ENCODE assay signal across 13 cellular contexts in genomic region chr2:98615481-98615880, GRCh38. TPM values are rescaled to one million over a fixed set of nuclear protein-coding genes. Genes with fewer than 3 reads are reported as not detected.
A peak's percentile ranks its signal among the peaks of the same experiment; 100 is the strongest.
DNase-seq lines count a peak whose midpoint lies in the region; ATAC-seq and TF ChIP-seq lines count a peak whose summit lies in the region.
"Had no signal": no experiment of that assay in that cellular context is flagged by ENCODE, and none has a peak within 500 bp of the region (broad histone marks: within the 10 kb centered on the region; RNA-seq: fewer than 3 reads in every experiment).

No MANE protein-coding gene starts in this region.

- no peak overlapping the region for H3K27ac ChIP-seq in VCaP
- H3K27ac ChIP-seq: ascending aorta had no signal

- peaks cover 57% of the 10 kb centered on the region for H3K36me3 Mint-ChIP-seq in activated naive CD4-positive, alpha-beta T cell treated with anti-CD3 and anti-CD28 coated beads, Interleukin-2, amount 10 ng/mL, durations not matched to agents 7 days and 5 days

- peak overlapping the region; percentile 47 for H3K27ac Mint-ChIP-seq in activated naive CD4-positive, alpha-beta T cell treated with anti-CD3 and anti-CD28 coated beads, Interleukin-2, amount 10 ng/mL, durations not matched to agents 7 days and 5 days
- H3K27ac Mint-ChIP-seq in stimulated activated naive CD8-positive, alpha-beta T cell treated with anti-CD3 and anti-CD28 coated beads, Interleukin-15, amount 100 ng/mL, for 72 hours: peak overlapping the region; percentile 4 to 21

- TF ChIP-seq CTCF in VCaP (conservative IDR thresholded peaks at IDR 0.05) (0 out of 2 replicates have a peak, but pooled peaks have one; percentile 10), epithelial cell of proximal tubule (conservative IDR thresholded peaks at IDR 0.05; ENCODE audit: low read depth, low read length) (peak; percentile 24)

- peak; percentile 46 for ATAC-seq in stimulated activated naive CD8-positive, alpha-beta T cell treated with anti-CD3 and anti-CD28 coated beads, Interleukin-15, amount 100 ng/mL, for 72 hours
- ATAC-seq in HG03095 (IDR thresholded peaks at IDR 0.05; ENCODE audit: unreplicated experiment): no peak
- ATAC-seq: activated CD8-positive, alpha-beta memory T cell treated with anti-CD3 and anti-CD28 coated beads, Interleukin-2, amount 10 ng/mL, durations not matched to agents 7 days and 5 days had no signal

- CTCF ChIA-PET in activated naive CD4-positive, alpha-beta T cell treated with anti-CD3 and anti-CD28 coated beads, Interleukin-2, amount 10 ng/mL, durations not matched to agents 7 days and 5 days (lab: Charles Lee): no interaction called here

- H3K27me3 Mint-ChIP-seq in activated naive CD4-positive, alpha-beta T cell treated with anti-CD3 and anti-CD28 coated beads, Interleukin-2, amount 10 ng/mL, durations not matched to agents 7 days and 5 days: no peaks in the 10 kb centered on the region
- H3K27me3 Mint-ChIP-seq in stimulated activated naive CD8-positive, alpha-beta T cell treated with anti-CD3 and anti-CD28 coated beads, Interleukin-15, amount 100 ng/mL, for 72 hours: no peaks in the 10 kb centered on the region
- H3K27me3 Mint-ChIP-seq: activated CD8-positive, alpha-beta memory T cell treated with anti-CD3 and anti-CD28 coated beads, Interleukin-2, amount 10 ng/mL, durations not matched to agents 7 days and 5 days had no signal

- no peak overlapping the region for H3K4me3 ChIP-seq in epithelial cell of proximal tubule (ENCODE audit: low read depth, low read length)
- H3K4me3 ChIP-seq: ascending aorta, MG63 had no signal

- H3K4me3 Mint-ChIP-seq in activated naive CD4-positive, alpha-beta T cell treated with anti-CD3 and anti-CD28 coated beads, Interleukin-2, amount 10 ng/mL, durations not matched to agents 7 days and 5 days: no peak overlapping the region
- H3K4me3 Mint-ChIP-seq in stimulated activated naive CD8-positive, alpha-beta T cell treated with anti-CD3 and anti-CD28 coated beads, Interleukin-15, amount 100 ng/mL, for 72 hours: no peak overlapping the region
- H3K4me3 Mint-ChIP-seq: activated CD8-positive, alpha-beta memory T cell treated with anti-CD3 and anti-CD28 coated beads, Interleukin-2, amount 10 ng/mL, durations not matched to agents 7 days and 5 days had no signal

- DNase-seq in activated naive CD4-positive, alpha-beta T cell treated with anti-CD3 and anti-CD28 coated beads, Interleukin-2, amount 10 ng/mL, durations not matched to agents 7 days and 5 days: peak; percentile 31
- DNase-seq in activated naive CD4-positive, alpha-beta T cell treated with anti-CD3 and anti-CD28 coated beads, Interleukin-2, amount 50 U/mL, for 16 hours: no peak
- no peak for DNase-seq in epithelial cell of proximal tubule (ENCODE audit: low read depth)
- no peak for DNase-seq in stimulated activated naive CD8-positive, alpha-beta T cell treated with anti-CD3 and anti-CD28 coated beads, Interleukin-15, amount 100 ng/mL, for 72 hours
- no peak for DNase-seq in NCI-H1694 treated with DMSO at 0.1 percent for 48 hours (lab: John Stamatoyannopoulos, UW)
- no peak for DNase-seq in activated effector memory CD4-positive, alpha-beta T cell treated with Interleukin-2 at 50 U/mL for 16 hours
- DNase-seq: activated CD8-positive, alpha-beta memory T cell treated with anti-CD3 and anti-CD28 coated beads, Interleukin-2, amount 10 ng/mL, durations not matched to agents 7 days and 5 days; effector CD4-positive, alpha-beta T cell; MG63; stimulated activated CD4-positive, alpha-beta T cell treated with anti-CD3 and anti-CD28 coated beads, Interleukin-4, amount 100 ng/mL, for 24 hours had no signal

- no peaks in the 10 kb centered on the region for H3K9me3 Mint-ChIP-seq in activated naive CD4-positive, alpha-beta T cell treated with anti-CD3 and anti-CD28 coated beads, Interleukin-2, amount 10 ng/mL, durations not matched to agents 7 days and 5 days
- no peaks in the 10 kb centered on the region for H3K9me3 Mint-ChIP-seq in stimulated activated naive CD8-positive, alpha-beta T cell treated with anti-CD3 and anti-CD28 coated beads, Interleukin-15, amount 100 ng/mL, for 72 hours

- H3K4me1 Mint-ChIP-seq in activated naive CD4-positive, alpha-beta T cell treated with anti-CD3 and anti-CD28 coated beads, Interleukin-2, amount 10 ng/mL, durations not matched to agents 7 days and 5 days: peaks cover 15% of the 10 kb centered on the region
- peaks cover 55% of the 10 kb centered on the region for H3K4me1 Mint-ChIP-seq in stimulated activated naive CD8-positive, alpha-beta T cell treated with anti-CD3 and anti-CD28 coated beads, Interleukin-15, amount 100 ng/mL, for 72 hours

RNA-seq across cellular contexts. Expression of gene UNC50, which starts 7.1 kb away (rescaled TPM):
- 35.3 and 43.0 TPM in 2 replicates for total RNA-seq in epithelial cell of proximal tubule

RNA-seq across cellular contexts. Expression of gene COA5, which starts 7.2 kb away (rescaled TPM):
- total RNA-seq in epithelial cell of proximal tubule: 9.3 and 16.5 TPM in 2 replicates
